ENCODE assay signal across 9 cellular contexts in genomic region chr1:15430787-15431570, GRCh38. TPM values are rescaled to one million over a fixed set of nuclear protein-coding genes. Genes with fewer than 3 reads are reported as not detected.
DNase-seq lines count a peak whose midpoint lies in the region; ATAC-seq and TF ChIP-seq lines count a peak whose summit lies in the region.
"Had no signal": no experiment of that assay in that cellular context is flagged by ENCODE, and none has a peak within 500 bp of the region (broad histone marks: within the 10 kb centered on the region; RNA-seq: fewer than 3 reads in every experiment).

No MANE protein-coding gene starts in this region.

- peak overlapping the region in 1 of 4 donors; percentile 10 for H3K27ac ChIP-seq in esophagus squamous epithelium

- 82 to 83% methylated on average over 7 to 12 of the region's 19 CpGs for WGBS in esophagus squamous epithelium, 2 donors

- no peaks in the 10 kb centered on the region for H3K27me3 Mint-ChIP-seq in nephron progenitor cell (ENCODE audit: low read depth, poor library complexity)

- peaks cover 33% of the 10 kb centered on the region for H3K4me1 Mint-ChIP-seq in nephron progenitor cell

- peaks cover 0 to 48% (median 6%) of the 10 kb centered on the region in 3 donors for H3K36me3 ChIP-seq in esophagus squamous epithelium

- TF ChIP-seq CTCF in esophagus squamous epithelium (IDR thresholded peaks at IDR 0.05) (peak; percentile 86 to 98 (median 96)), nephron progenitor cell (IDR thresholded peaks at IDR 0.05) (peak; percentile 89)

- no peaks in the 10 kb centered on the region for H3K27me3 ChIP-seq in esophagus squamous epithelium

- intact Hi-C loops in esophagus squamous epithelium (cut with DNase I), result loop anchor here (2.0 kb wide), 1 partner anchor 108 kb away; no protein-coding TSS in a partner anchor

- no peak overlapping the region for H3K4me3 ChIP-seq in esophagus squamous epithelium

- DNase-seq in NOMO-1 treated with DMSO at 0.1 percent for 48 hours (lab: John Stamatoyannopoulos, UW; ENCODE audit: unreplicated experiment) (peak; percentile 8), NOMO-1 treated with dmso at 0.1 percent for 144 hours (lab: John Stamatoyannopoulos, UW; ENCODE audit: unreplicated experiment) (no peak), NCI-H2227 treated with DMSO at 0.1 percent for 48 hours (lab: John Stamatoyannopoulos, UW) (peak; percentile 17), activated T-cell treated with anti-CD3 and anti-CD28 coated beads for 24 hours (ENCODE audit: low read depth) (peak; percentile 61), esophagus squamous epithelium (lab: John Stamatoyannopoulos, UW) (no peak), nephron progenitor cell (peak; percentile 93), superior temporal gyrus (ENCODE audit: extremely low spot score) (peak; percentile 85)

- no peak for ATAC-seq in HG03460 (IDR thresholded peaks at IDR 0.05; ENCODE audit: unreplicated experiment)

- no peaks in the 10 kb centered on the region for H3K9me3 ChIP-seq in esophagus squamous epithelium

- peaks cover 8 to 26% (median 13%) of the 10 kb centered on the region in 3 donors for H3K4me1 ChIP-seq in esophagus squamous epithelium

- H3K4me3 Mint-ChIP-seq in nephron progenitor cell, result no peak overlapping the region

- no peak for TF ChIP-seq POLR2A in esophagus squamous epithelium (IDR thresholded peaks at IDR 0.05)

- no peaks in the 10 kb centered on the region for H3K36me3 Mint-ChIP-seq in nephron progenitor cell (ENCODE audit: low read depth)

- no peak overlapping the region for H3K27ac Mint-ChIP-seq in nephron progenitor cell

- no peaks in the 10 kb centered on the region for H3K9me3 Mint-ChIP-seq in nephron progenitor cell

RNA-seq across cellular contexts. Expression of gene CTRC, which starts 7.3 kb away (rescaled TPM):
- total RNA-seq in esophagus squamous epithelium, result not detected

RNA-seq across cellular contexts. Expression of gene EFHD2, which starts 21.3 kb away (rescaled TPM):
- total RNA-seq in esophagus squamous epithelium, result 10 to 100 TPM; 47.5 to 79.5 (median 61.0) TPM

RNA-seq across cellular contexts. Expression of gene CELA2A, which starts 25.6 kb away (rescaled TPM):
- total RNA-seq in esophagus squamous epithelium, result not detected
- total RNA-seq: mononuclear cell had no signal

RNA-seq across cellular contexts. Expression of gene CELA2B, which starts 44.9 kb away (rescaled TPM):
- not detected for total RNA-seq in esophagus squamous epithelium
- total RNA-seq: mononuclear cell had no signal

Comparison
In these comparisons a context has a peak if more than half of its experiments do, and no peak if none do; other contexts are left out.
1. DNase-seq: peak in NOMO-1 treated with DMSO at 0.1 percent for 48 hours (single experiment), NCI-H2227 treated with DMSO at 0.1 percent for 48 hours (single experiment), activated T-cell treated with anti-CD3 and anti-CD28 coated beads for 24 hours (single experiment), nephron progenitor cell (single experiment) and superior temporal gyrus (single experiment); none in NOMO-1 treated with dmso at 0.1 percent for 144 hours (single experiment) and esophagus squamous epithelium (single experiment).